ENCODE assay signal across 8 cellular contexts in genomic region chr4:183659029-183659870, GRCh38. TPM values are rescaled to one million over a fixed set of nuclear protein-coding genes. Genes with fewer than 3 reads are reported as not detected.
DNase-seq lines count a peak whose midpoint lies in the region; ATAC-seq lines count a peak whose summit lies in the region.

Gene RWDD4, minus strand, starts transcription at chr4:183659185. Its CDS starts 233 bp downstream, at chr4:183658952.
Gene TRAPPC11, plus strand, starts transcription at chr4:183659293. Its CDS starts 4,575 bp downstream, at chr4:183663868.

- peak; percentile 99 for ATAC-seq in GM19467 (IDR thresholded peaks at IDR 0.05; ENCODE audit: unreplicated experiment)

- DNase-seq in COLO668 (lab: John Stamatoyannopoulos, UW; ENCODE audit: unreplicated experiment) (peak; percentile 96), HS-27A (ENCODE audit: low read depth) (peak; percentile 84), NK-92 (lab: John Stamatoyannopoulos, UW; ENCODE audit: unreplicated experiment) (peak; percentile 88), lung microvascular endothelial cell (ENCODE audit: low read depth in 2 of 2) (peak; percentile 99)
- DNase-seq in activated CD8-positive, alpha-beta memory T cell treated with anti-CD3 and anti-CD28 coated beads for 24 hours = peak; percentile 97
- peak; percentile 91 for DNase-seq in effector CD8-positive, alpha-beta T cell (lab: John Stamatoyannopoulos, UW)
- DNase-seq in stimulated activated CD4-positive, alpha-beta T cell treated with anti-CD3 and anti-CD28 coated beads, TNF-alpha, amount 100 ng/mL, for 48 hours (ENCODE audit: low read depth in 3 of 3) = peak; percentile 90 to 93 (median 91)

RNA-seq across cellular contexts. Expression of gene RWDD4, which starts in this region (rescaled TPM):
- 9.8 and 11.9 TPM in 2 replicates for total RNA-seq in lung microvascular endothelial cell

RNA-seq across cellular contexts. Expression of gene TRAPPC11, which starts in this region (rescaled TPM):
- total RNA-seq in lung microvascular endothelial cell = 21.6 and 22.6 TPM in 2 replicates

Comparison
In these comparisons a context has a peak if more than half of its experiments do, and no peak if none do; other contexts are left out.
1. Peak in every context shown above with its lines: DNase-seq and ATAC-seq.